In genomic region chr1:31643976-31644559, GRCh38 we compare ENCODE assay signal across 8 cellular contexts. TPM values are rescaled to one million over a fixed set of nuclear protein-coding genes. Genes with fewer than 3 reads are reported as not detected.
DNase-seq lines count a peak whose midpoint lies in the region; ATAC-seq and TF ChIP-seq lines count a peak whose summit lies in the region.

No MANE protein-coding gene starts in this region.

- peak overlapping the region; percentile 90 for H3K4me2 ChIP-seq in neural cell (ENCODE audit: low read length)

- H3K79me2 ChIP-seq in neural cell (replicated peaks; ENCODE audit: insufficient read depth, low read length): peaks cover 20% of the 10 kb centered on the region

- TF ChIP-seq CTCF in GM12865 (IDR thresholded peaks at IDR 0.05; ENCODE audit: insufficient read depth, low read depth, low read length, missing control alignments) (no peak), LNCaP clone FGC (IDR thresholded peaks at IDR 0.05; ENCODE audit: control insufficient read depth, extremely low read depth, insufficient read depth) (no peak), coronary artery (IDR thresholded peaks at IDR 0.05) (no peak), neural cell (IDR thresholded peaks at IDR 0.05; ENCODE audit: poor library complexity, severe bottlenecking) (no peak)

- H2AFZ ChIP-seq in neural cell (ENCODE audit: low read depth, low read length): peak overlapping the region; percentile 95

- no peaks in the 10 kb centered on the region for H3K27me3 ChIP-seq in neural cell (ENCODE audit: insufficient read depth, low read depth, low read length)

- no peaks in the 10 kb centered on the region for H4K20me1 ChIP-seq in neural cell (ENCODE audit: insufficient read depth)

- DNase-seq in GM12865 (ENCODE audit: low read depth): no peak
- DNase-seq in LNCaP clone FGC (ENCODE audit: low read depth): no peak
- no peak for DNase-seq in coronary artery (ENCODE audit: low spot score)
- no peak for DNase-seq in A172 (ENCODE audit: low spot score)

- peak overlapping the region; percentile 98 for H3K4me3 ChIP-seq in GM12865 (ENCODE audit: low read depth, low read length)
- H3K4me3 ChIP-seq in LNCaP clone FGC (ENCODE audit: low read depth, low read length): peak overlapping the region; percentile 98
- peak overlapping the region; percentile 88 for H3K4me3 ChIP-seq in coronary artery
- peak overlapping the region; percentile 79 for H3K4me3 ChIP-seq in neural cell (ENCODE audit: low read length)

- peak overlapping the region; percentile 95 to 99 for H3K27ac ChIP-seq in coronary artery
- peak overlapping the region; percentile 95 for H3K27ac ChIP-seq in neural cell (ENCODE audit: low read length)

- H3K36me3 ChIP-seq in neural cell (ENCODE audit: insufficient read depth, low read length): no peaks in the 10 kb centered on the region

- H3F3A ChIP-seq in neural cell (ENCODE audit: insufficient read depth, low read length, poor library complexity, severe bottlenecking): no peaks in the 10 kb centered on the region

- H3K9me2 ChIP-seq in neural cell (ENCODE audit: insufficient read depth, low read length): no peaks in the 10 kb centered on the region

- peak overlapping the region; percentile 94 for H3K9ac ChIP-seq in neural cell (ENCODE audit: low read length)

- no peak for TF ChIP-seq EP300 in neural cell (conservative IDR thresholded peaks at IDR 0.05; ENCODE audit: poor library complexity, severe bottlenecking)

- no peaks in the 10 kb centered on the region for H3K9me3 ChIP-seq in neural cell (ENCODE audit: low read length)

- ATAC-seq in HG02840 (IDR thresholded peaks at IDR 0.05; ENCODE audit: low FRiP score, unreplicated experiment) (no peak), GM18870 (IDR thresholded peaks at IDR 0.05; ENCODE audit: unreplicated experiment) (no peak), GM21737 (IDR thresholded peaks at IDR 0.05; ENCODE audit: unreplicated experiment) (no peak)

- peak; percentile 45 for TF ChIP-seq RAD21 in neural cell (conservative IDR thresholded peaks at IDR 0.05)

TF ChIP-seq in neural cell, 6 proteins besides CTCF, POLR2A, EP300 and RAD21:
- TF ChIP-seq SMC3 (conservative IDR thresholded peaks at IDR 0.05; ENCODE audit: poor library complexity) (peak; percentile 47), MXI1 (conservative IDR thresholded peaks at IDR 0.05; ENCODE audit: poor library complexity, severe bottlenecking) (no peak), POLR2AphosphoS5 (IDR thresholded peaks at IDR 0.05) (no peak), REST (IDR thresholded peaks at IDR 0.05; ENCODE audit: borderline replicate concordance) (no peak)

RNA-seq across cellular contexts. Expression of gene PEF1, which starts 0.6 kb away (rescaled TPM):
- 48.2 and 51.1 TPM in 2 replicates for polyA plus RNA-seq in neural cell
- 36.1 and 41.9 TPM in 2 replicates for polyA minus RNA-seq in neural cell
- total RNA-seq in A172 (2014; rRNA removed; shearing (Covaris generic)): 62.2 and 62.7 TPM in 2 replicates

RNA-seq across cellular contexts. Expression of gene HCRTR1, which starts 26.6 kb away (rescaled TPM):
- polyA plus RNA-seq in neural cell: 0.34 and 0.37 TPM in 2 replicates
- 0.35 TPM in 1 of 2 replicates, not detected in the other for polyA minus RNA-seq in neural cell
- total RNA-seq in A172 (2014; rRNA removed; shearing (Covaris generic)): not detected in 2 replicates

RNA-seq across cellular contexts. Expression of gene COL16A1, which starts 59.7 kb away (rescaled TPM):
- 3.4 and 4.4 TPM in 2 replicates for polyA plus RNA-seq in neural cell
- polyA minus RNA-seq in neural cell: 1.5 and 2.1 TPM in 2 replicates
- 12.7 and 26.2 TPM in 2 replicates for total RNA-seq in A172 (2014; rRNA removed; shearing (Covaris generic))
